Comparison of ENCODE assay signal across 1 cellular context in genomic region chr9:131236161-131236560, GRCh38.
A peak's percentile ranks its signal among the peaks of the same experiment; 100 is the strongest.
TF ChIP-seq lines count a peak whose summit lies in the region.

No MANE protein-coding gene starts in this region.

TF ChIP-seq in K562, 482 proteins besides CTCF, POLR2A, EP300 and RAD21:
- TF ChIP-seq ZNF143 (CRISPR knock-in tag; IDR thresholded peaks at IDR 0.05) (no peak), GTF2F1 (IDR thresholded peaks at IDR 0.05; ENCODE audit: low read depth, low read length) (0 out of 2 replicates have a peak, but pooled peaks have one; percentile 12), STAG1 (CRISPR knock-in tag; IDR thresholded peaks at IDR 0.05; ENCODE audit: borderline replicate concordance) (no peak), POLR2AphosphoS2 (IDR thresholded peaks at IDR 0.05; ENCODE audit: low read length) (0 out of 2 replicates have a peak, but pooled peaks have one; percentile 2), TRIM24 (IDR thresholded peaks at IDR 0.05) (no peak), NR2F6 (CRISPR knock-in tag; IDR thresholded peaks at IDR 0.05) (no peak), SMAD4 (CRISPR knock-in tag; conservative IDR thresholded peaks at IDR 0.05) (no peak), JUN (IDR thresholded peaks at IDR 0.05; ENCODE audit: borderline replicate concordance, low read depth, low read length) (no peak), JUN (CRISPR knock-in tag; IDR thresholded peaks at IDR 0.05; ENCODE audit: borderline replicate concordance) (no peak), PHF8 (IDR thresholded peaks at IDR 0.05; ENCODE audit: borderline replicate concordance, low read length) (no peak), TRIM28 (IDR thresholded peaks at IDR 0.05) (no peak), KDM2B (CRISPR knock-in tag; IDR thresholded peaks at IDR 0.05) (no peak), BHLHE40 (IDR thresholded peaks at IDR 0.05; ENCODE audit: low read length) (0 out of 2 replicates have a peak, but pooled peaks have one; percentile 14), NELFE (IDR thresholded peaks at IDR 0.05; ENCODE audit: insufficient read depth, insufficient read length) (no peak), ZNF436 (CRISPR knock-in tag; IDR thresholded peaks at IDR 0.05) (no peak), ZNF586 (CRISPR knock-in tag; conservative IDR thresholded peaks at IDR 0.05) (no peak), SMAD2 (IDR thresholded peaks at IDR 0.05; ENCODE audit: low read depth, low read length) (no peak), GMEB1 (CRISPR knock-in tag; IDR thresholded peaks at IDR 0.05) (no peak)
